In genomic region chr6:133671376-133671775, GRCh38 we compare ENCODE assay signal across 18 cellular contexts.
DNase-seq lines count a peak whose midpoint lies in the region; ATAC-seq and TF ChIP-seq lines count a peak whose summit lies in the region.
"Had no signal": no experiment of that assay in that cellular context is flagged by ENCODE, and none has a peak within 500 bp of the region (broad histone marks: within the 10 kb centered on the region; RNA-seq: fewer than 3 reads in every experiment).

No MANE protein-coding gene starts in this region.

- H3K9ac ChIP-seq in smooth muscle cell (ENCODE audit: low read depth): no peak overlapping the region

- no peak overlapping the region for H3K27ac ChIP-seq in smooth muscle cell (ENCODE audit: low read depth)
- H3K27ac ChIP-seq: C4-2B, SJSA1 had no signal

- H3K36me3 ChIP-seq in smooth muscle cell (ENCODE audit: low read depth): no peaks in the 10 kb centered on the region
- H3K36me3 ChIP-seq: MG63, SJSA1 had no signal

- H3K27me3 ChIP-seq in smooth muscle cell (ENCODE audit: low read depth): no peaks in the 10 kb centered on the region
- H3K27me3 ChIP-seq: MG63, SJSA1 had no signal

- DNase-seq in GM04503 (ENCODE audit: low read depth): peak; percentile 19
- peak; percentile 95 for DNase-seq in NCI-H2171 treated with DMSO at 0.1 percent for 48 hours (lab: John Stamatoyannopoulos, UW)
- peak; percentile 62 to 76 for DNase-seq in foreskin fibroblast
- DNase-seq in smooth muscle cell (lab: John Stamatoyannopoulos, UW; ENCODE audit: unreplicated experiment): no peak
- no peak for DNase-seq in NCI-H345 treated with DMSO at 0.1 percent for 48 hours (lab: John Stamatoyannopoulos, UW; ENCODE audit: unreplicated experiment)
- DNase-seq: HFFc6, KBM-7, MG63, NCI-H1092 treated with DMSO at 0.1 percent for 48 hours, NCI-H1930, NCI-H510A treated with DMSO at 0.1 percent for 48 hours, RPMI8226 had no signal

- no peaks in the 10 kb centered on the region for H4K20me1 ChIP-seq in smooth muscle cell (ENCODE audit: low read depth)

- no peak for ATAC-seq in HG03457 (IDR thresholded peaks at IDR 0.05; ENCODE audit: unreplicated experiment)
- ATAC-seq in GM21529 (IDR thresholded peaks at IDR 0.05; ENCODE audit: unreplicated experiment): no peak
- ATAC-seq: GM12878, GM23338 had no signal

- H3K9me3 ChIP-seq in smooth muscle cell (replicated peaks; ENCODE audit: low read depth): no peaks in the 10 kb centered on the region
- H3K9me3 ChIP-seq: MG63, SJSA1 had no signal

- WGBS in smooth muscle cell (ENCODE audit: low lambda C conversion rate): 68% methylated on average over 1 of the region's 1 CpG

- H3K4me1 ChIP-seq in smooth muscle cell (ENCODE audit: low read depth): no peaks in the 10 kb centered on the region

- H3K4me3 ChIP-seq in foreskin fibroblast (ENCODE audit: low read depth in 1 of 2, low read length in 2 of 2) (no peak overlapping the region), smooth muscle cell (no peak overlapping the region)
- H3K4me3 ChIP-seq: GM12878, GM23338, MG63, SJSA1 had no signal

- H2AFZ ChIP-seq in smooth muscle cell (ENCODE audit: low read depth): no peak overlapping the region

- no peaks in the 10 kb centered on the region for H3F3A ChIP-seq in smooth muscle cell (ENCODE audit: low read depth)

- no peaks in the 10 kb centered on the region for H3K79me2 ChIP-seq in smooth muscle cell (ENCODE audit: low read depth)

- no peak overlapping the region for H3K4me2 ChIP-seq in smooth muscle cell
- H3K4me2 ChIP-seq: GM23338 had no signal

- TF ChIP-seq CTCF in foreskin fibroblast (IDR thresholded peaks at IDR 0.05; ENCODE audit: low read depth, low read length) (no peak), smooth muscle cell (IDR thresholded peaks at IDR 0.05; ENCODE audit: borderline replicate concordance, insufficient read depth, poor library complexity, severe bottlenecking) (no peak)

Comparison
In these comparisons a context has a peak if more than half of its experiments do, and no peak if none do; other contexts are left out.
1. DNase-seq: peak in GM04503 (single experiment), NCI-H2171 treated with DMSO at 0.1 percent for 48 hours (single experiment) and foreskin fibroblast (2 of 2); none in smooth muscle cell (single experiment) and NCI-H345 treated with DMSO at 0.1 percent for 48 hours (single experiment).